In the genomic region with DNA sequence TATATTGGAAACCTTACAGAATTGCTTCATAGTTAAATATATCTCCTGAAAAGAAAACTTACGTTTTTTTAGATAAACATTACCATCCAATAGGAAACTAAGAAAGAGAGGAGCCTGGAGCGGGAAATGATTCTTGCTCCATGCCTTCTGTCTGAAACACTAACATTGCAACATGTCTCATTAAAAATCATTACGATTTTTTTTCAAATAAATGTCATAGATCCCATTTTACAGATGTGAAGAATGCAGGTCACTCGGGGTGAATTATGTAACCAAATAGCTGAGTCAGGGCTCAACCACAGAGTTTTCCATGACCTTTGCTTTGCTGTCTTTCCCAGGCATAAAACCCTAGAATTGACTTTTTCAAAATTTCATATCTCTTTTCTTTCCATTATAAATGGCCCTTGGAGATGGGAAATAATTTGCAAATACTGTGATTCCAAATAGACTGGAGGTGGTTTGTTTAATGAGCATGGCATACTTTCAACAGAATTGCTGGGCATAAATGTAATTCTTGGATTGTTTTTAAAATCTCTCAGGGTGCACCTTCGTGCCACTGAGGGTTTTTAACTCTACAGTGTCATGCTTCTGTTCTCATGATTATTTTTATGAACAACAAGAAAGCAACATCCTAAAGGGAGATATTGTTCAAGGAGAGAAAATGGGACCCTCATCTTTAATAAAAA, we compare ENCODE assay signal across 17 cellular contexts.
"Had no signal": no experiment of that assay in that cellular context is flagged by ENCODE, and none has a peak within 500 bp of the region (broad histone marks: within the 10 kb centered on the region; RNA-seq: fewer than 3 reads in every experiment).

No MANE protein-coding gene starts in this region.

- H3K27ac ChIP-seq: esophagus squamous epithelium, prostate gland, sigmoid colon had no signal

- H3K36me3 ChIP-seq: esophagus squamous epithelium, prostate gland, sigmoid colon, thyroid gland had no signal

- H3K4me1 ChIP-seq: esophagus squamous epithelium, prostate gland, sigmoid colon, thyroid gland had no signal

- H3K4me3 ChIP-seq: esophagus squamous epithelium, mucosa of descending colon, prostate gland, sigmoid colon, thyroid gland had no signal

- H3K9me3 ChIP-seq: esophagus squamous epithelium, mucosa of descending colon, prostate gland, sigmoid colon, thyroid gland had no signal

- DNase-seq: activated CD4-positive, alpha-beta T cell treated with anti-CD3 and anti-CD28 coated beads, Interleukin-2, amount 50 U/mL, for 1 hour; activated CD4-positive, CD25-positive, alpha-beta regulatory T cell; activated naive CD4-positive, alpha-beta T cell treated with anti-CD3 and anti-CD28 coated beads, Interleukin-2, amount 50 U/mL, for 16 hours; activated T-cell treated with anti-CD3 and anti-CD28 coated beads, Interleukin-2, amount 50 U/mL, for 1 hour; dermis blood vessel endothelial cell; esophagus squamous epithelium; hippocampal formation; kidney glomerular epithelial cell; mucosa of descending colon; natural killer cell; nucleus accumbens; sigmoid colon; stimulated activated CD4-positive, alpha-beta T cell treated with anti-CD3 and anti-CD28 coated beads, Interleukin-4, amount 100 ng/mL, for 1 hour; stimulated activated naive CD8-positive, alpha-beta T cell treated with anti-CD3 and anti-CD28 coated beads, Interleukin-15, amount 100 ng/mL, for 72 hours; T-helper 17 cell had no signal

- H3K27me3 ChIP-seq: esophagus squamous epithelium, sigmoid colon, thyroid gland had no signal

- ATAC-seq: mucosa of descending colon; natural killer cell; stimulated activated naive CD8-positive, alpha-beta T cell treated with anti-CD3 and anti-CD28 coated beads, Interleukin-15, amount 100 ng/mL, for 72 hours; T-helper 17 cell had no signal
